1 cellular context compared by ENCODE assay signal in genomic region chr14:24818054-24818822, GRCh38.
TF ChIP-seq lines count a peak whose summit lies in the region.

No MANE protein-coding gene starts in this region.

TF ChIP-seq in H1, 55 proteins besides CTCF, POLR2A, EP300 and RAD21 (continued from another document):
- TF ChIP-seq ZNF274 (IDR thresholded peaks at IDR 0.05; ENCODE audit: borderline replicate concordance, extremely low read depth, low read length) (no peak), YY1 (IDR thresholded peaks at IDR 0.05; ENCODE audit: low read depth, low read length) (no peak), HDAC6 (IDR thresholded peaks at IDR 0.05; ENCODE audit: low read depth, low read length) (no peak)
